In the genomic region with DNA sequence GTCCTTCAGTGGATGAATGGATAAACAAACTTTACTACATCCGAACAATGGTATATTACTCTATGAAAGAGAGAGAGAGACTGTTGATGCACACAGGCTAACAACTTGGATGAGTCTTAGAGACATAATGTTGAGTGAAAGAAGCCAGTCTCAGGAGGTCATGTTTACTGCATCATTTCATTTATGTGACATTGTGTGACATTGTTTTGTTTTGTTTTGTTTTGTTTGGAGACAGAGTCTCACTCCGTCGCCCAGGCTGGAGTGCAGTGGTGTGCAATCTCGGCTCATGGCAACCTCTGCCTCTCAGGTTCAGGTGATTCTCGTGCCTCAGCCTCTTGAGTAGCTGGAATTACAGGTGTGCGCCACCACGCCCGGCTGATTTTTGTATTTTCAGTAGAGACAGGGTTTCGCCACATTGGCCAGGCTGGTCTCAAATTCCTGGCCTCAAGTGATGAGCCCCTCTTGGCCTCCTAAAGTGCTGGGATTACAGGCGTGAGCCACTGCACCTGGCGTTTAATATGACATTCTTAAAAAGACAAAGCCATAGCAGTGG, we compare ENCODE assay signal across 8 cellular contexts. TPM values are rescaled to one million over a fixed set of nuclear protein-coding genes. Genes with fewer than 3 reads are reported as not detected.
DNase-seq lines count a peak whose midpoint lies in the region; ATAC-seq and TF ChIP-seq lines count a peak whose summit lies in the region.
"Not testable (repeated sequence)": the region's sequence is repeated elsewhere in the genome, so short reads cannot be mapped to it uniquely, and the experiment has no call there.
"Had no signal": no experiment of that assay in that cellular context is flagged by ENCODE, and none has a peak within 500 bp of the region (broad histone marks: within the 10 kb centered on the region; RNA-seq: fewer than 3 reads in every experiment).

No MANE protein-coding gene starts in this region.

- intact Hi-C loops in activated CD4-positive, alpha-beta T cell treated with anti-CD3 and anti-CD28 coated beads, Interleukin-2, amount 10 ng/mL, durations not matched to agents 24 days and 14 days (cut with micrococcal nuclease) = loop anchor here (1.0 kb wide), 1 partner anchor 13 kb away; the partner anchor contains the start of gene TAB1
- intact Hi-C loops in activated naive CD4-positive, alpha-beta T cell treated with anti-CD3 and anti-CD28 coated beads for 36 hours (cut with micrococcal nuclease) = loop anchor here (1.0 to 5.0 kb wide), 4 partner anchors 12 to 320 kb away; partner anchors contain the start of gene ATF4

- not testable (repeated sequence) for H3K9ac ChIP-seq in MM.1S (ENCODE audit: low read length)

- peak overlapping the region; percentile 82 for H3K27ac Mint-ChIP-seq in activated CD4-positive, alpha-beta T cell treated with anti-CD3 and anti-CD28 coated beads, Interleukin-2, amount 10 ng/mL, durations not matched to agents 24 days and 14 days
- H3K27ac Mint-ChIP-seq in activated naive CD4-positive, alpha-beta T cell treated with anti-CD3 and anti-CD28 coated beads for 36 hours = peak overlapping the region; percentile 75
- peak overlapping the region in 1 of 2 donors; percentile 52 for H3K27ac Mint-ChIP-seq in effector memory CD8-positive, alpha-beta T cell

- CTCF ChIA-PET in activated naive CD4-positive, alpha-beta T cell treated with anti-CD3 and anti-CD28 coated beads for 36 hours (lab: Charles Lee) = interaction anchor here (0.6 to 4.6 kb wide), 3 partner anchors 13 to 526 kb away, joined by 3 to 23 read pairs (median 3); partner anchors contain the start of gene TAB1

- not testable (repeated sequence) for H4K20me1 ChIP-seq in MM.1S (ENCODE audit: insufficient read depth, low read length)
- peaks cover 35% of the 10 kb centered on the region for H4K20me1 ChIP-seq in osteoblast (ENCODE audit: insufficient read depth, low read length)

- DNase-seq in COLO668 (lab: John Stamatoyannopoulos, UW; ENCODE audit: unreplicated experiment) (peak; percentile 58), NCI-H748 (lab: John Stamatoyannopoulos, UW; ENCODE audit: unreplicated experiment) (peak; percentile 32)
- DNase-seq in MM.1S; activated CD4-positive, alpha-beta T cell treated with anti-CD3 and anti-CD28 coated beads, Interleukin-2, amount 10 ng/mL, durations not matched to agents 24 days and 14 days; activated naive CD4-positive, alpha-beta T cell treated with anti-CD3 and anti-CD28 coated beads for 36 hours; effector memory CD8-positive, alpha-beta T cell; osteoblast (ENCODE audit: insufficient read length, low spot score, missing footprints): not testable (repeated sequence)

- ATAC-seq in effector memory CD8-positive, alpha-beta T cell (replicated peaks) = not testable (repeated sequence)

- peaks cover 45% of the 10 kb centered on the region for H3K4me1 Mint-ChIP-seq in activated CD4-positive, alpha-beta T cell treated with anti-CD3 and anti-CD28 coated beads, Interleukin-2, amount 10 ng/mL, durations not matched to agents 24 days and 14 days
- peaks cover 88% of the 10 kb centered on the region for H3K4me1 Mint-ChIP-seq in activated naive CD4-positive, alpha-beta T cell treated with anti-CD3 and anti-CD28 coated beads for 36 hours (ENCODE audit: low read depth)
- H3K4me1 Mint-ChIP-seq in effector memory CD8-positive, alpha-beta T cell (ENCODE audit: low read depth in 2 of 2) = peaks cover 19 to 39% of the 10 kb centered on the region in 2 donors

- peak overlapping the region; percentile 7; the same call in 1 of the 2 replicates for H3K4me2 ChIP-seq in MM.1S (ENCODE audit: low read depth, low read length)
- H3K4me2 ChIP-seq in osteoblast (ENCODE audit: insufficient read depth, low read length) = peak overlapping the region; percentile 30

- H3K27me3 Mint-ChIP-seq in activated CD4-positive, alpha-beta T cell treated with anti-CD3 and anti-CD28 coated beads, Interleukin-2, amount 10 ng/mL, durations not matched to agents 24 days and 14 days; activated naive CD4-positive, alpha-beta T cell treated with anti-CD3 and anti-CD28 coated beads for 36 hours (ENCODE audit: low read depth); effector memory CD8-positive, alpha-beta T cell: not testable (repeated sequence)

- H3K27me3 ChIP-seq in MM.1S (replicated peaks; ENCODE audit: insufficient read depth, low read length); osteoblast (ENCODE audit: insufficient read depth, low read length): not testable (repeated sequence)

- not testable (repeated sequence) for H3K9me3 Mint-ChIP-seq in activated CD4-positive, alpha-beta T cell treated with anti-CD3 and anti-CD28 coated beads, Interleukin-2, amount 10 ng/mL, durations not matched to agents 24 days and 14 days; activated naive CD4-positive, alpha-beta T cell treated with anti-CD3 and anti-CD28 coated beads for 36 hours; effector memory CD8-positive, alpha-beta T cell

- not testable (repeated sequence) for H3K9me2 ChIP-seq in MM.1S (replicated peaks; ENCODE audit: insufficient read depth, low read length)

- H3K4me3 Mint-ChIP-seq in activated CD4-positive, alpha-beta T cell treated with anti-CD3 and anti-CD28 coated beads, Interleukin-2, amount 10 ng/mL, durations not matched to agents 24 days and 14 days = peak overlapping the region; percentile 65
- not testable (repeated sequence) for H3K4me3 Mint-ChIP-seq in activated naive CD4-positive, alpha-beta T cell treated with anti-CD3 and anti-CD28 coated beads for 36 hours
- H3K4me3 Mint-ChIP-seq in effector memory CD8-positive, alpha-beta T cell = peak overlapping the region; percentile 50 to 55

- H3K9me3 ChIP-seq in MM.1S (replicated peaks; ENCODE audit: insufficient read depth, low read length); osteoblast (ENCODE audit: low read depth, low read length): not testable (repeated sequence)

- H2AFZ ChIP-seq in MM.1S (ENCODE audit: low read length); osteoblast (ENCODE audit: low read length): not testable (repeated sequence)

- peaks cover 14% of the 10 kb centered on the region for H3K36me3 Mint-ChIP-seq in activated CD4-positive, alpha-beta T cell treated with anti-CD3 and anti-CD28 coated beads, Interleukin-2, amount 10 ng/mL, durations not matched to agents 24 days and 14 days (ENCODE audit: low read depth)
- H3K36me3 Mint-ChIP-seq in activated naive CD4-positive, alpha-beta T cell treated with anti-CD3 and anti-CD28 coated beads for 36 hours (ENCODE audit: low read depth) = peaks cover 19% of the 10 kb centered on the region
- H3K36me3 Mint-ChIP-seq in effector memory CD8-positive, alpha-beta T cell (ENCODE audit: insufficient read depth) = peaks cover 22% of the 10 kb centered on the region

- not testable (repeated sequence) for TF ChIP-seq CTCF in MM.1S (IDR thresholded peaks at IDR 0.05; ENCODE audit: low read length); osteoblast (IDR thresholded peaks at IDR 0.05; ENCODE audit: extremely low read depth, low read depth, low read length)

- not testable (repeated sequence) for H3K27ac ChIP-seq in MM.1S (ENCODE audit: low read length); osteoblast (ENCODE audit: low read depth, low read length)

- not testable (repeated sequence) for H3K4me3 ChIP-seq in MM.1S (ENCODE audit: low read length); osteoblast (ENCODE audit: insufficient read depth, low read length)

- H3K4me1 ChIP-seq in MM.1S (ENCODE audit: low read length); osteoblast (ENCODE audit: insufficient read depth, low read length): not testable (repeated sequence)

- peaks cover 56% of the 10 kb centered on the region for H3K79me2 ChIP-seq in MM.1S (ENCODE audit: low read length)
- peaks cover 30% of the 10 kb centered on the region for H3K79me2 ChIP-seq in osteoblast (ENCODE audit: insufficient read depth, low read length)

- H3K36me3 ChIP-seq in MM.1S (replicated peaks; ENCODE audit: insufficient read depth, low read length) = not testable (repeated sequence)
- peaks cover 14% of the 10 kb centered on the region for H3K36me3 ChIP-seq in osteoblast (ENCODE audit: insufficient read depth, low read length)

- not testable (repeated sequence) for H3F3A ChIP-seq in MM.1S (ENCODE audit: insufficient read depth, low read length)

RNA-seq across cellular contexts. Expression of gene TAB1, which starts 12.3 kb away (rescaled TPM):
- total RNA-seq in activated CD4-positive, alpha-beta T cell treated with anti-CD3 and anti-CD28 coated beads, Interleukin-2, amount 10 ng/mL, durations not matched to agents 24 days and 14 days = 24.9 and 27.0 TPM in 2 replicates
- 10 to 100 TPM; 15.2 to 17.7 TPM for total RNA-seq in activated naive CD4-positive, alpha-beta T cell treated with anti-CD3 and anti-CD28 coated beads for 36 hours
- 12.7 TPM in 2 replicates for total RNA-seq in osteoblast

RNA-seq across cellular contexts. Expression of gene MGAT3, which starts 44.9 kb away (rescaled TPM):
- 0.90 and 1.9 TPM in 2 replicates for total RNA-seq in activated CD4-positive, alpha-beta T cell treated with anti-CD3 and anti-CD28 coated beads, Interleukin-2, amount 10 ng/mL, durations not matched to agents 24 days and 14 days
- under 1 TPM; 0.40 to 0.62 TPM for total RNA-seq in activated naive CD4-positive, alpha-beta T cell treated with anti-CD3 and anti-CD28 coated beads for 36 hours
- total RNA-seq in osteoblast = under 0.01 TPM in 1 of 2 replicates, not detected in the other
- total RNA-seq: SJCRH30 had no signal
